23 cellular contexts compared by ENCODE assay signal in genomic region chrX:148134578-148134977, GRCh38.
"Had no signal": no experiment of that assay in that cellular context is flagged by ENCODE, and none has a peak within 500 bp of the region (broad histone marks: within the 10 kb centered on the region; RNA-seq: fewer than 3 reads in every experiment).

No MANE protein-coding gene starts in this region.

- H3K4me2 ChIP-seq: KMS-11, PC-9 had no signal

- H3K27me3 ChIP-seq: brain microvascular endothelial cell, cardiac muscle cell had no signal

- H3K4me3 ChIP-seq: cardiac muscle cell, PC-9 had no signal

- DNase-seq: activated CD4-positive, alpha-beta memory T cell treated with anti-CD3 and anti-CD28 coated beads, Interleukin-2, amount 10 ng/mL, durations not matched to agents 7 days and 5 days; activated CD4-positive, alpha-beta T cell treated with anti-CD3 and anti-CD28 coated beads for 36 hours; activated CD4-positive, alpha-beta T cell treated with anti-CD3 and anti-CD28 coated beads, Interleukin-2, amount 50 U/mL, for 1 hour; activated gamma-delta T cell; activated naive CD4-positive, alpha-beta T cell treated with anti-CD3 and anti-CD28 coated beads, Interleukin-2, amount 10 ng/mL, durations not matched to agents 7 days and 5 days; activated naive CD8-positive, alpha-beta T cell treated with anti-CD3 and anti-CD28 coated beads for 36 hours; activated T-cell treated with anti-CD3 and anti-CD28 coated beads for 4 hours; activated T-cell treated with anti-CD3 and anti-CD28 coated beads, Interleukin-2, amount 50 U/mL, for 48 hours; brain microvascular endothelial cell; NCI-H1092; NCI-H1436; NCI-H1694 treated with DMSO at 0.1 percent for 48 hours; NCI-H2029 treated with DMSO at 0.1 percent for 48 hours; NCI-H82; PC-9; SIG-M5; T-cell; T-helper 2 cell; T1000; WERI-Rb-1 had no signal

- H2AFZ ChIP-seq: PC-9 had no signal

- H3K27ac ChIP-seq: brain microvascular endothelial cell, cardiac muscle cell, KMS-11, PC-9, WERI-Rb-1 had no signal

- H3K9ac ChIP-seq: KMS-11 had no signal

- ATAC-seq: activated CD4-positive, alpha-beta T cell treated with anti-CD3 and anti-CD28 coated beads for 36 hours; activated T-helper 17 cell treated with anti-CD3 and anti-CD28 coated beads, Interleukin-2, amount 50 U/mL, for 72 hours; T-cell had no signal

- H3K36me3 ChIP-seq: brain microvascular endothelial cell, cardiac muscle cell, WERI-Rb-1 had no signal
